ENCODE assay signal across 10 cellular contexts in genomic region chr1:17207966-17208418, GRCh38. TPM values are rescaled to one million over a fixed set of nuclear protein-coding genes. Genes with fewer than 3 reads are reported as not detected.
A peak's percentile ranks its signal among the peaks of the same experiment; 100 is the strongest.
DNase-seq lines count a peak whose midpoint lies in the region; ATAC-seq and TF ChIP-seq lines count a peak whose summit lies in the region.
"Had no signal": no experiment of that assay in that cellular context is flagged by ENCODE, and none has a peak within 500 bp of the region (broad histone marks: within the 10 kb centered on the region; RNA-seq: fewer than 3 reads in every experiment).

No MANE protein-coding gene starts in this region.

- DNase-seq in HK-2 (ENCODE audit: unreplicated experiment) = peak; percentile 73
- DNase-seq in activated CD4-positive, alpha-beta T cell treated with anti-CD3 and anti-CD28 coated beads, Interleukin-2, amount 10 ng/mL, durations not matched to agents 24 days and 14 days = peak; percentile 79
- DNase-seq in fibroblast of mammary gland (ENCODE audit: low read depth) = peak; percentile 75
- peak; percentile 66 to 68 for DNase-seq in stimulated activated CD8-positive, alpha-beta memory T cell treated with anti-CD3 and anti-CD28 coated beads, Interleukin-15, amount 100 ng/mL, for 48 hours (ENCODE audit: low read depth in 2 of 2)
- no peak for DNase-seq in G401 (ENCODE audit: low spot score)
- DNase-seq in NCI-H510A treated with DMSO at 0.1 percent for 48 hours (lab: John Stamatoyannopoulos, UW) = no peak
- no peak for DNase-seq in NCI-H1092 (lab: John Stamatoyannopoulos, UW)

- TF ChIP-seq CTCF in fibroblast of mammary gland (conservative IDR thresholded peaks at IDR 0.05; ENCODE audit: control insufficient read depth, insufficient read depth, low read depth, low read length) = no peak

- peaks cover 37% of the 10 kb centered on the region for H3K4me1 Mint-ChIP-seq in activated CD4-positive, alpha-beta T cell treated with anti-CD3 and anti-CD28 coated beads, Interleukin-2, amount 10 ng/mL, durations not matched to agents 24 days and 14 days

- in situ Hi-C loops in G401 (cut with HindIII; ENCODE audit: low sequenced_read_pairs) = no loop called here

- H3K27ac Mint-ChIP-seq in activated CD4-positive, alpha-beta T cell treated with anti-CD3 and anti-CD28 coated beads, Interleukin-2, amount 10 ng/mL, durations not matched to agents 24 days and 14 days = peak overlapping the region; percentile 30

- intact Hi-C loops in activated CD4-positive, alpha-beta T cell treated with anti-CD3 and anti-CD28 coated beads, Interleukin-2, amount 10 ng/mL, durations not matched to agents 24 days and 14 days (cut with micrococcal nuclease) = no loop called here

- H3K9me3 Mint-ChIP-seq in activated CD4-positive, alpha-beta T cell treated with anti-CD3 and anti-CD28 coated beads, Interleukin-2, amount 10 ng/mL, durations not matched to agents 24 days and 14 days = no peaks in the 10 kb centered on the region

- H3K4me3 Mint-ChIP-seq in activated CD4-positive, alpha-beta T cell treated with anti-CD3 and anti-CD28 coated beads, Interleukin-2, amount 10 ng/mL, durations not matched to agents 24 days and 14 days = no peak overlapping the region

- peak; percentile 55 for ATAC-seq in GM18861 (IDR thresholded peaks at IDR 0.05; ENCODE audit: unreplicated experiment)

- H3K27me3 Mint-ChIP-seq in activated CD4-positive, alpha-beta T cell treated with anti-CD3 and anti-CD28 coated beads, Interleukin-2, amount 10 ng/mL, durations not matched to agents 24 days and 14 days = peaks cover 30% of the 10 kb centered on the region

- H3K4me3 ChIP-seq in fibroblast of mammary gland (ENCODE audit: control insufficient read depth, low read depth, low read length) = no peak overlapping the region
- H3K4me3 ChIP-seq: psoas muscle had no signal

- no peaks in the 10 kb centered on the region for H3K36me3 Mint-ChIP-seq in activated CD4-positive, alpha-beta T cell treated with anti-CD3 and anti-CD28 coated beads, Interleukin-2, amount 10 ng/mL, durations not matched to agents 24 days and 14 days (ENCODE audit: low read depth)

RNA-seq across cellular contexts. Expression of gene PADI1, which starts 3.1 kb away (rescaled TPM):
- total RNA-seq in activated CD4-positive, alpha-beta T cell treated with anti-CD3 and anti-CD28 coated beads, Interleukin-2, amount 10 ng/mL, durations not matched to agents 24 days and 14 days = not detected in 2 replicates
- not detected in 2 replicates for total RNA-seq in G401 (2014; rRNA removed; shearing (Covaris generic))
- total RNA-seq: psoas muscle; T-helper 2 cell treated with Interferon-gamma antibody and Interleukin-4, amounts not matched to agents 100 ng/mL and 5 ng/mL, for 36 hours had no signal

RNA-seq across cellular contexts. Expression of gene PADI3, which starts 40.9 kb away (rescaled TPM):
- total RNA-seq in activated CD4-positive, alpha-beta T cell treated with anti-CD3 and anti-CD28 coated beads, Interleukin-2, amount 10 ng/mL, durations not matched to agents 24 days and 14 days = not detected in 2 replicates
- 0.31 and 0.41 TPM in 2 replicates for total RNA-seq in G401 (2014; rRNA removed; shearing (Covaris generic))
- total RNA-seq: T-helper 2 cell treated with Interferon-gamma antibody and Interleukin-4, amounts not matched to agents 100 ng/mL and 5 ng/mL, for 36 hours had no signal

Comparison
In these comparisons a context has a peak if more than half of its experiments do, and no peak if none do; other contexts are left out.
1. DNase-seq: peak in HK-2 (single experiment), activated CD4-positive, alpha-beta T cell treated with anti-CD3 and anti-CD28 coated beads, Interleukin-2, amount 10 ng/mL, durations not matched to agents 24 days and 14 days (single experiment), fibroblast of mammary gland (single experiment) and stimulated activated CD8-positive, alpha-beta memory T cell treated with anti-CD3 and anti-CD28 coated beads, Interleukin-15, amount 100 ng/mL, for 48 hours (2 of 2); none in G401 (single experiment), NCI-H510A treated with DMSO at 0.1 percent for 48 hours (single experiment) and NCI-H1092 (single experiment).